ENCODE assay signal across 30 cellular contexts in the genomic region with DNA sequence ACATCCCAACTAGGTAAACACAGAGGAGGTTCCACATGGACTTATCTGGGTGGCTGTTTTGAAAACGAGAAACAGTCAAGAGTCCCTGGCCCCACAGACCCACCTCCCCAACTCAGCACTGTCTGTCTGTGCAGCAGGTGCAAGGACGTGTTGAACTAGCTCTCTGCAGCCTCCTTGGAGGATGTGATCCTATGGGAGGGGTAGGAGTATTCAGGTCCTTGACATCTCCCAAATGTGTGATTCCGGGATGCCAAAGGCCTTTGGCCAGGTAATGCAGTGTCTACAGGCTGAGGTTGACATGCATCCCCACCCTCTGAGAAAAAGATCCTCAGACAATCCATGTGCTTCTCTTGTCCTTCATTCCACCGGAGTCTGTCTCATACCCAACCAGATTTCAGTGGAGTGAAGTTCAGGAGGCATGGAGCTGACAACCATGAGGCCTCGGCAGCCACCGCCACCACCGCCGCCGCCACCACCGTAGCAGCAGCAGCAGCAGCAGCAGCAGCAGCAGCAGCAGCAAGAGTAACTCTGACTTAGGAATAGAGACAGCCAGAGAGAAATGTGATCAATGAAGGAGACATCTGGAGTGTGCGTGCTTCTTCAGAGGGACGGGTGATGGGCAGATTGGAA.
DNase-seq lines count a peak whose midpoint lies in the region; ATAC-seq, FAIRE-seq and TF ChIP-seq lines count a peak whose summit lies in the region.
"Had no signal": no experiment of that assay in that cellular context is flagged by ENCODE, and none has a peak within 500 bp of the region (broad histone marks: within the 10 kb centered on the region; RNA-seq: fewer than 3 reads in every experiment).

No MANE protein-coding gene starts in this region.

- H3K27me3 ChIP-seq in HUES6 (ENCODE audit: control insufficient read depth, insufficient read depth, low read length) (no peaks in the 10 kb centered on the region), H1 (replicated peaks in 1 of 4; ENCODE audit: control insufficient read depth in 3 of 4, extremely low read depth in 1 of 4, insufficient read depth in 3 of 4, low read length in 3 of 4) (no peaks in the 10 kb centered on the region), suprapubic skin (no peaks in the 10 kb centered on the region), colonic mucosa (no peaks in the 10 kb centered on the region)
- H3K27me3 ChIP-seq: BE2C, neural progenitor cell, Peyer's patch, thyroid gland had no signal

- H3K9me3 ChIP-seq in HUES6 (ENCODE audit: control insufficient read depth, insufficient read depth, low read depth, low read length) (no peaks in the 10 kb centered on the region), H1 (ENCODE audit: insufficient read depth in 2 of 2, low read depth in 1 of 2, low read length in 1 of 2) (no peaks in the 10 kb centered on the region), suprapubic skin (no peaks in the 10 kb centered on the region), colonic mucosa (no peaks in the 10 kb centered on the region)
- H3K9me3 ChIP-seq: BE2C, lower lobe of right lung, Peyer's patch, thyroid gland had no signal

- 0 out of 2 replicates have a peak overlapping the region, but pooled peaks have one; percentile 8 for H2BK5ac ChIP-seq in H1 (ENCODE audit: low read depth, low read length)

- H3K23ac ChIP-seq in H1 (ENCODE audit: insufficient read length), result no peak overlapping the region

- H3K9ac ChIP-seq in HUES6 (ENCODE audit: low read length), result peak overlapping the region; percentile 79
- no peak overlapping the region for H3K9ac ChIP-seq in H1 (replicated peaks in 1 of 4; ENCODE audit: extremely low read depth in 1 of 4, low read depth in 3 of 4, low read length in 3 of 4)
- no peak overlapping the region for H3K9ac ChIP-seq in colonic mucosa (ENCODE audit: low read depth in 2 of 2, low read length in 2 of 2)
- H3K9ac ChIP-seq: neural progenitor cell had no signal

- H3K27me3 Mint-ChIP-seq in mesothelial cell of epicardium (ENCODE audit: low read depth), result no peaks in the 10 kb centered on the region
- peaks cover 16% of the 10 kb centered on the region for H3K27me3 Mint-ChIP-seq in activated CD4-positive, alpha-beta T cell treated with anti-CD3 and anti-CD28 coated beads, Interleukin-2, amount 10 ng/mL, durations not matched to agents 24 days and 14 days

- POLR2A ChIA-PET in H1 (lab: Charles Lee; ENCODE audit: partially characterized antibody), result interaction anchor here (1.2 kb wide), 1 partner anchor 48 kb away, joined by 3 read pairs; no protein-coding TSS in a partner anchor

- TF ChIP-seq POLR2A in H1 (IDR thresholded peaks at IDR 0.05; ENCODE audit: control extremely low read depth in 1 of 2, low read depth in 2 of 2, low read length in 2 of 2), result no peak
- TF ChIP-seq POLR2A in suprapubic skin (IDR thresholded peaks at IDR 0.05), result no peak
- TF ChIP-seq POLR2A in H54 (IDR thresholded peaks at IDR 0.05; ENCODE audit: low read depth, low read length), result no peak

- peak overlapping the region; percentile 95 for H3K27ac Mint-ChIP-seq in mesothelial cell of epicardium
- no peak overlapping the region for H3K27ac Mint-ChIP-seq in activated CD4-positive, alpha-beta T cell treated with anti-CD3 and anti-CD28 coated beads, Interleukin-2, amount 10 ng/mL, durations not matched to agents 24 days and 14 days
- H3K27ac Mint-ChIP-seq: HFFc6; IgD-negative memory B cell; neural progenitor cell; stimulated activated naive CD8-positive, alpha-beta T cell treated with anti-CD3 and anti-CD28 coated beads, Interleukin-15, Interleukin-2, amounts not matched to agents 100 ng/mL and 50 ng/mL, for 24 hours had no signal

- no peaks in the 10 kb centered on the region for H3K36me3 Mint-ChIP-seq in mesothelial cell of epicardium
- H3K36me3 Mint-ChIP-seq in activated CD4-positive, alpha-beta T cell treated with anti-CD3 and anti-CD28 coated beads, Interleukin-2, amount 10 ng/mL, durations not matched to agents 24 days and 14 days (ENCODE audit: low read depth), result no peaks in the 10 kb centered on the region
- H3K36me3 Mint-ChIP-seq: brain, IgD-negative memory B cell, neural progenitor cell had no signal

- H3K36me3 ChIP-seq in HUES6 (ENCODE audit: control insufficient read depth, insufficient read depth, low read length) (peaks cover 25% of the 10 kb centered on the region), H1 (ENCODE audit: control insufficient read depth in 2 of 4, insufficient read depth in 4 of 4, low read length in 3 of 4) (peaks cover 0 to 6% (median 2%) of the 10 kb centered on the region in 4 experiments; a peak in 2 of 8 replicates), suprapubic skin (no peaks in the 10 kb centered on the region), colonic mucosa (no peaks in the 10 kb centered on the region)
- H3K36me3 ChIP-seq: BE2C, lower lobe of right lung, neural progenitor cell, Peyer's patch, thyroid gland had no signal

- peak overlapping the region; percentile 45 for H2BK12ac ChIP-seq in H1 (ENCODE audit: low read depth, low read length)

- H2AK5ac ChIP-seq in H1 (ENCODE audit: low read depth, low read length), result 0 out of 2 replicates have a peak overlapping the region, but pooled peaks have one; percentile 18

- H4K20me1 ChIP-seq in H1 (replicated peaks in 1 of 2; ENCODE audit: control insufficient read depth in 1 of 2, insufficient read depth in 2 of 2, low read length in 2 of 2), result no peaks in the 10 kb centered on the region

- H4K91ac ChIP-seq in H1 (replicated peaks; ENCODE audit: insufficient read length, low read length), result peak overlapping the region; percentile 1

- CTCF ChIA-PET in H1 (lab: Charles Lee; ENCODE audit: partially characterized antibody), result interaction anchor here (0.9 to 2.0 kb wide), 3 partner anchors 78 to 224 kb away, joined by 4 to 7 read pairs (median 6); no protein-coding TSS in a partner anchor

- H3K9me3 Mint-ChIP-seq in mesothelial cell of epicardium, result no peaks in the 10 kb centered on the region
- no peaks in the 10 kb centered on the region for H3K9me3 Mint-ChIP-seq in activated CD4-positive, alpha-beta T cell treated with anti-CD3 and anti-CD28 coated beads, Interleukin-2, amount 10 ng/mL, durations not matched to agents 24 days and 14 days
- H3K9me3 Mint-ChIP-seq: activated T-cell treated with anti-CD3 and anti-CD28 coated beads, Interleukin-2, amount 50 U/mL, for 4 hours; HFFc6; neural progenitor cell; stimulated activated naive CD8-positive, alpha-beta T cell treated with anti-CD3 and anti-CD28 coated beads, Interleukin-15, Interleukin-2, amounts not matched to agents 100 ng/mL and 50 ng/mL, for 24 hours had no signal

- intact Hi-C loops in activated CD4-positive, alpha-beta T cell treated with anti-CD3 and anti-CD28 coated beads, Interleukin-2, amount 10 ng/mL, durations not matched to agents 24 days and 14 days (cut with micrococcal nuclease), result no loop called here
- intact Hi-C loops in colonic mucosa (cut with DNase I), result no loop called here

- peaks cover 87% of the 10 kb centered on the region for H3K4me1 ChIP-seq in HUES6 (ENCODE audit: control insufficient read depth, insufficient read depth, low read length)
- H3K4me1 ChIP-seq in H1 (replicated peaks in 1 of 4; ENCODE audit: control insufficient read depth in 3 of 4, insufficient read depth in 4 of 4, low read length in 3 of 4), result peaks cover 13 to 47% (median 42%) of the 10 kb centered on the region in 4 experiments
- H3K4me1 ChIP-seq in suprapubic skin, result peaks cover 40% of the 10 kb centered on the region
- H3K4me1 ChIP-seq in colonic mucosa, result no peaks in the 10 kb centered on the region
- H3K4me1 ChIP-seq: lower lobe of right lung, Peyer's patch had no signal

- no peaks in the 10 kb centered on the region for H3K79me1 ChIP-seq in H1 (ENCODE audit: low read depth, low read length)

- peaks cover 82% of the 10 kb centered on the region for H3K4me1 Mint-ChIP-seq in mesothelial cell of epicardium
- H3K4me1 Mint-ChIP-seq in activated CD4-positive, alpha-beta T cell treated with anti-CD3 and anti-CD28 coated beads, Interleukin-2, amount 10 ng/mL, durations not matched to agents 24 days and 14 days, result no peaks in the 10 kb centered on the region
- H3K4me1 Mint-ChIP-seq: IgD-negative memory B cell had no signal

- H3K4me3 Mint-ChIP-seq in mesothelial cell of epicardium, result peak overlapping the region; percentile 75
- H3K4me3 Mint-ChIP-seq in activated CD4-positive, alpha-beta T cell treated with anti-CD3 and anti-CD28 coated beads, Interleukin-2, amount 10 ng/mL, durations not matched to agents 24 days and 14 days, result no peak overlapping the region
- H3K4me3 Mint-ChIP-seq: activated T-cell treated with anti-CD3 and anti-CD28 coated beads, Interleukin-2, amount 50 U/mL, for 4 hours; brain; HFFc6; IgD-negative memory B cell; neural progenitor cell; stimulated activated naive CD8-positive, alpha-beta T cell treated with anti-CD3 and anti-CD28 coated beads, Interleukin-15, Interleukin-2, amounts not matched to agents 100 ng/mL and 50 ng/mL, for 24 hours had no signal

- H3K4me3 ChIP-seq in HUES6 (ENCODE audit: low read depth, low read length) (peak overlapping the region; percentile 69), H1 (ENCODE audit: extremely low read depth in 1 of 4, insufficient read depth in 2 of 4, low read depth in 3 of 4, low read length in 4 of 4) (no peak overlapping the region), suprapubic skin (peak overlapping the region; percentile 44), colonic mucosa (no peak overlapping the region)
- H3K4me3 ChIP-seq: lower lobe of right lung, neural progenitor cell, Peyer's patch, thyroid gland had no signal

- H4K5ac ChIP-seq in H1 (ENCODE audit: insufficient read length, low read depth, low read length), result no peak overlapping the region

- no peaks in the 10 kb centered on the region; the same call in 1 of the 2 replicates for H3K23me2 ChIP-seq in H1 (ENCODE audit: low read depth, low read length)

- 0 out of 2 replicates have a peak overlapping the region, but pooled peaks have one; percentile 13 for H2BK15ac ChIP-seq in H1 (ENCODE audit: low read length)

- TF ChIP-seq EP300 in H1 (IDR thresholded peaks at IDR 0.05; ENCODE audit: borderline replicate concordance in 1 of 2, low read depth in 2 of 2, low read length in 2 of 2) (no peak), suprapubic skin (IDR thresholded peaks at IDR 0.05) (no peak)

- WGBS in H1 (ENCODE audit: extremely low coverage in 1 of 2, insufficient coverage in 1 of 2, insufficient read length in 1 of 2, insufficient replicate concordance in 2 of 2, low coverage in 1 of 2, low lambda C conversion rate in 2 of 2, missing lambda C conversion rate in 1 of 2), 2 experiments, result 81% methylated on average over 11 of the region's 12 CpGs; no CpG with 5 or more reads in 1 of the 2 experiments
- WGBS in suprapubic skin, result 31% methylated on average over 11 of the region's 12 CpGs

- no peak overlapping the region for H3K14ac ChIP-seq in H1 (ENCODE audit: insufficient read length)

- H2BK20ac ChIP-seq in H1 (ENCODE audit: low read length), result no peak overlapping the region; the same call in 1 of the 2 replicates

- H3K4me2 ChIP-seq in H1 (ENCODE audit: insufficient read depth in 1 of 2, low read depth in 2 of 2, low read length in 2 of 2), result peak overlapping the region in 1 of 2 experiments; percentile 67; a peak in 1 of 4 replicates

- no peak for TF ChIP-seq CTCF in H1 (IDR thresholded peaks at IDR 0.05; ENCODE audit: control extremely low read depth in 1 of 3, insufficient read depth in 1 of 3, low read depth in 1 of 3, low read length in 3 of 3)
- TF ChIP-seq CTCF in mesothelial cell of epicardium (IDR thresholded peaks at IDR 0.05; ENCODE audit: unreplicated experiment), result no peak
- TF ChIP-seq CTCF in suprapubic skin (IDR thresholded peaks at IDR 0.05), result no peak
- no peak for TF ChIP-seq CTCF in colonic mucosa (IDR thresholded peaks at IDR 0.05)

- ATAC-seq in HG03108 (IDR thresholded peaks at IDR 0.05; ENCODE audit: unreplicated experiment), result no peak
- ATAC-seq: activated T-cell treated with anti-CD3 and anti-CD28 coated beads, Interleukin-2, amount 50 U/mL, for 4 hours; lower lobe of right lung had no signal

- DNase-seq in H1 (ENCODE audit: low read depth in 1 of 2, low spot score in 2 of 2) (no peak), mesothelial cell of epicardium (ENCODE audit: low spot score in 2 of 2, unreplicated experiment in 2 of 2) (no peak), suprapubic skin (ENCODE audit: low spot score in 2 of 2) (no peak), colonic mucosa (no peak), H54 (ENCODE audit: insufficient read length, low spot score) (no peak)
- DNase-seq in activated CD4-positive, alpha-beta T cell treated with anti-CD3 and anti-CD28 coated beads, Interleukin-2, amount 10 ng/mL, durations not matched to agents 24 days and 14 days, result no peak
- DNase-seq: ACHN; activated CD4-positive, alpha-beta T cell treated with anti-CD3 and anti-CD28 coated beads for 48 hours; activated naive CD4-positive, alpha-beta T cell; activated T-cell treated with anti-CD3 and anti-CD28 coated beads, Interleukin-2, amount 50 U/mL, for 4 hours; BE2C; DMS53; GDM1; HFFc6; lower lobe of right lung; NCI-H1048; NCI-H1694 treated with DMSO at 0.1 percent for 48 hours; NCI-H2171 treated with DMSO at 0.1 percent for 48 hours; NCI-H526; Peyer's patch; SW 1271; T-helper 9 cell; thyroid gland had no signal

- peak overlapping the region; percentile 48; the same call in 1 of the 2 replicates for H3K18ac ChIP-seq in H1 (ENCODE audit: extremely low read depth, low read length)

- no peak overlapping the region for H4K8ac ChIP-seq in H1 (ENCODE audit: extremely low read depth, insufficient read depth, low read length)

- no peak overlapping the region for H2AFZ ChIP-seq in H1 (ENCODE audit: low read length)
- H2AFZ ChIP-seq: neural progenitor cell had no signal

- TF ChIP-seq RAD21 in H1 (IDR thresholded peaks at IDR 0.05 in 1 of 2, conservative IDR thresholded peaks at IDR 0.05 in 1 of 2; ENCODE audit: low read depth in 2 of 2, low read length in 2 of 2), result no peak

- peak overlapping the region; percentile 4 for H3K4ac ChIP-seq in H1 (replicated peaks; ENCODE audit: insufficient read length, low read depth, low read length)

- H3K56ac ChIP-seq in H1 (replicated peaks; ENCODE audit: insufficient read length, low read depth, low read length), result no peak overlapping the region

- peaks cover 0 to 16% of the 10 kb centered on the region in 2 experiments; a peak in 2 of 4 replicates for H3K79me2 ChIP-seq in H1 (ENCODE audit: control insufficient read depth in 1 of 2, insufficient read depth in 2 of 2, low read length in 2 of 2)

- no peak overlapping the region for H2BK120ac ChIP-seq in H1 (replicated peaks; ENCODE audit: low read depth, low read length)

- FAIRE-seq in H1 (lab: Jason Lieb, UNC) (no peak), H54 (lab: Jason Lieb, UNC) (no peak)

- H3K27ac ChIP-seq in HUES6 (ENCODE audit: low read depth, low read length) (peak overlapping the region; percentile 18; the same call in 1 of the 2 replicates), H1 (ENCODE audit: low read depth, low read length) (no peak overlapping the region), suprapubic skin (peak overlapping the region; percentile 81), colonic mucosa (no peak overlapping the region)
- H3K27ac ChIP-seq: lower lobe of right lung, Peyer's patch, VCaP had no signal

Comparison
In these comparisons a context has a peak if more than half of its experiments do, and no peak if none do; other contexts are left out.
1. H3K27ac ChIP-seq: peak in HUES6 (single experiment) and suprapubic skin (single experiment); none in H1 (single experiment) and colonic mucosa (single experiment).
2. H3K4me3 ChIP-seq: peak in HUES6 (single experiment) and suprapubic skin (single experiment); none in H1 (0 of 4) and colonic mucosa (single experiment).